8 cellular contexts compared by ENCODE assay signal in genomic region chr11:117814766-117815261, GRCh38. TPM values are rescaled to one million over a fixed set of nuclear protein-coding genes. Genes with fewer than 3 reads are reported as not detected.
A peak's percentile ranks its signal among the peaks of the same experiment; 100 is the strongest.
DNase-seq lines count a peak whose midpoint lies in the region; ATAC-seq lines count a peak whose summit lies in the region.

No MANE protein-coding gene starts in this region.

- H3K4me1 ChIP-seq in BLaER1 treated with 17β-estradiol and CSF1 and Interleukin-3, amounts not matched to agents 10 nM and 100 nM = peaks cover 58 to 60% (median 59%) of the 10 kb centered on the region in 10 experiments
- H3K4me1 ChIP-seq in mesenchymal stem cell (ENCODE audit: control insufficient read depth, insufficient read depth, low read depth, low read length) = peaks cover 46% of the 10 kb centered on the region

- peak overlapping the region; percentile 38 to 66 for H2BK12ac ChIP-seq in mesenchymal stem cell (ENCODE audit: low read length in 2 of 2)

- DNase-seq in SW480 (ENCODE audit: low spot score) (peak; percentile 44), mesenchymal stem cell (no peak), NCI-H1048 (lab: John Stamatoyannopoulos, UW) (no peak)
- peak; percentile 72 to 92 for DNase-seq in stimulated activated effector memory CD8-positive, alpha-beta T cell treated with anti-CD3 and anti-CD28 coated beads, Interleukin-12 subunit alpha, Interleukin-12 subunit beta, amount 100 ng/mL, for 72 hours (ENCODE audit: low spot score in 2 of 2)

- H3K4me3 Mint-ChIP-seq in activated naive CD8-positive, alpha-beta T cell = peak overlapping the region; percentile 78
- H3K4me3 Mint-ChIP-seq in stimulated activated effector memory CD8-positive, alpha-beta T cell treated with anti-CD3 and anti-CD28 coated beads, Interleukin-12 subunit alpha, Interleukin-12 subunit beta, amount 100 ng/mL, for 72 hours = peak overlapping the region; percentile 76

- peak overlapping the region; percentile 56 to 84 (median 68); a peak in 21 of 22 replicates for H3K27ac ChIP-seq in BLaER1 treated with 17β-estradiol and CSF1 and Interleukin-3, amounts not matched to agents 10 nM and 100 nM
- peak overlapping the region; percentile 94 for H3K27ac ChIP-seq in mesenchymal stem cell (ENCODE audit: low read length, poor library complexity, severe bottlenecking)

- peak overlapping the region in 1 of 2 experiments; percentile 9 for H3K18ac ChIP-seq in mesenchymal stem cell (ENCODE audit: low read depth in 1 of 2, low read length in 2 of 2)

- no peaks in the 10 kb centered on the region for H3K9me3 ChIP-seq in BLaER1 treated with 17β-estradiol and CSF1 and Interleukin-3, amounts not matched to agents 10 nM and 100 nM (replicated peaks in 1 of 11)
- no peaks in the 10 kb centered on the region for H3K9me3 ChIP-seq in mesenchymal stem cell (ENCODE audit: control insufficient read depth, low read length)

- no peak overlapping the region for H4K91ac ChIP-seq in mesenchymal stem cell (ENCODE audit: low read length)

- peak overlapping the region; percentile 94 for H3K27ac Mint-ChIP-seq in activated naive CD8-positive, alpha-beta T cell
- H3K27ac Mint-ChIP-seq in stimulated activated effector memory CD8-positive, alpha-beta T cell treated with anti-CD3 and anti-CD28 coated beads, Interleukin-12 subunit alpha, Interleukin-12 subunit beta, amount 100 ng/mL, for 72 hours = peak overlapping the region; percentile 99

- H3K36me3 ChIP-seq in BLaER1 treated with 17β-estradiol and CSF1 and Interleukin-3, amounts not matched to agents 10 nM and 100 nM = no peaks in the 10 kb centered on the region
- peaks cover 0 to 7% of the 10 kb centered on the region in 2 experiments for H3K36me3 ChIP-seq in mesenchymal stem cell (ENCODE audit: control insufficient read depth in 1 of 2, insufficient read depth in 2 of 2, low read depth in 1 of 2, low read length in 2 of 2)

- peaks cover 0 to 15% (median 0%) of the 10 kb centered on the region in 11 experiments; a peak in 4 of 22 replicates for H4K20me1 ChIP-seq in BLaER1 treated with 17β-estradiol and CSF1 and Interleukin-3, amounts not matched to agents 10 nM and 100 nM

- H3K79me1 ChIP-seq in mesenchymal stem cell (replicated peaks; ENCODE audit: low read length, poor library complexity, severe bottlenecking) = no peaks in the 10 kb centered on the region

- no peaks in the 10 kb centered on the region for H3K9me3 Mint-ChIP-seq in activated naive CD8-positive, alpha-beta T cell (ENCODE audit: low read depth)
- H3K9me3 Mint-ChIP-seq in stimulated activated effector memory CD8-positive, alpha-beta T cell treated with anti-CD3 and anti-CD28 coated beads, Interleukin-12 subunit alpha, Interleukin-12 subunit beta, amount 100 ng/mL, for 72 hours = no peaks in the 10 kb centered on the region

- H3K27me3 Mint-ChIP-seq in activated naive CD8-positive, alpha-beta T cell = no peaks in the 10 kb centered on the region

- H3K27me3 ChIP-seq in BLaER1 treated with 17β-estradiol and CSF1 and Interleukin-3, amounts not matched to agents 10 nM and 100 nM = no peaks in the 10 kb centered on the region
- H3K27me3 ChIP-seq in mesenchymal stem cell (ENCODE audit: control insufficient read depth in 1 of 2, insufficient read depth in 1 of 2, low read length in 2 of 2) = peaks cover 0 to 5% of the 10 kb centered on the region in 2 experiments

- H3K23ac ChIP-seq in mesenchymal stem cell (ENCODE audit: low read length in 2 of 2) = no peak overlapping the region

- H2AFZ ChIP-seq in mesenchymal stem cell (ENCODE audit: low read depth, low read length) = peak overlapping the region; percentile 14

- ATAC-seq in GM19351 (IDR thresholded peaks at IDR 0.05; ENCODE audit: unreplicated experiment) (peak; percentile 46), HG03575 (IDR thresholded peaks at IDR 0.05; ENCODE audit: extremely low read depth, insufficient number of reproducible peaks, low FRiP score, unreplicated experiment) (peak; percentile 42)
- peak; percentile 75 for ATAC-seq in stimulated activated effector memory CD8-positive, alpha-beta T cell treated with anti-CD3 and anti-CD28 coated beads, Interleukin-12 subunit alpha, Interleukin-12 subunit beta, amount 100 ng/mL, for 72 hours

- 69% methylated on average over 14 of the region's 14 CpGs for WGBS in mesenchymal stem cell

- peak overlapping the region; percentile 83 to 94 (median 92) for H3K4me2 ChIP-seq in BLaER1 treated with 17β-estradiol and CSF1 and Interleukin-3, amounts not matched to agents 10 nM and 100 nM
- peak overlapping the region; percentile 55 for H3K4me2 ChIP-seq in mesenchymal stem cell (ENCODE audit: low read length, poor library complexity, severe bottlenecking)

- H3K14ac ChIP-seq in mesenchymal stem cell (ENCODE audit: low read length in 2 of 2) = no peak overlapping the region

- H2BK5ac ChIP-seq in mesenchymal stem cell (ENCODE audit: low read depth, low read length, poor library complexity, severe bottlenecking) = peak overlapping the region; percentile 83

- H3K4me1 Mint-ChIP-seq in activated naive CD8-positive, alpha-beta T cell (ENCODE audit: low read depth) = peaks cover 55% of the 10 kb centered on the region
- H3K4me1 Mint-ChIP-seq in stimulated activated effector memory CD8-positive, alpha-beta T cell treated with anti-CD3 and anti-CD28 coated beads, Interleukin-12 subunit alpha, Interleukin-12 subunit beta, amount 100 ng/mL, for 72 hours = peaks cover 95% of the 10 kb centered on the region

- H2BK15ac ChIP-seq in mesenchymal stem cell (ENCODE audit: low read depth, poor library complexity, severe bottlenecking) = peak overlapping the region; percentile 16

- peak overlapping the region; percentile 97 for H2AK5ac ChIP-seq in mesenchymal stem cell (ENCODE audit: low read length, severe bottlenecking)

- peak overlapping the region in 5 of 10 experiments; percentile 7 to 51 (median 35); a peak in 7 of 20 replicates for H3K4me3 ChIP-seq in BLaER1 treated with 17β-estradiol and CSF1 and Interleukin-3, amounts not matched to agents 10 nM and 100 nM
- no peak overlapping the region for H3K4me3 ChIP-seq in mesenchymal stem cell (ENCODE audit: insufficient read depth in 1 of 2, low read depth in 1 of 2, low read length in 2 of 2)

- no peaks in the 10 kb centered on the region for H3K36me3 Mint-ChIP-seq in activated naive CD8-positive, alpha-beta T cell
- peaks cover 38% of the 10 kb centered on the region for H3K36me3 Mint-ChIP-seq in stimulated activated effector memory CD8-positive, alpha-beta T cell treated with anti-CD3 and anti-CD28 coated beads, Interleukin-12 subunit alpha, Interleukin-12 subunit beta, amount 100 ng/mL, for 72 hours

- no peak overlapping the region for H3K4ac ChIP-seq in mesenchymal stem cell (ENCODE audit: low read depth in 1 of 2, low read length in 2 of 2)

- H3K9ac ChIP-seq in BLaER1 treated with 17β-estradiol and CSF1 and Interleukin-3, amounts not matched to agents 10 nM and 100 nM = peak overlapping the region; percentile 53 to 74 (median 63); a peak in 19 of 22 replicates
- H3K9ac ChIP-seq in mesenchymal stem cell (ENCODE audit: low read length) = no peak overlapping the region

- peak overlapping the region; percentile 8 for H2BK120ac ChIP-seq in mesenchymal stem cell (ENCODE audit: low read depth, low read length)

- no peak overlapping the region for H4K8ac ChIP-seq in mesenchymal stem cell (ENCODE audit: low read length)

RNA-seq across cellular contexts. Expression of gene FXYD2, which starts 9.7 kb away (rescaled TPM):
- polyA plus RNA-seq in mesenchymal stem cell (2013, experiment 1 of 2) = 1.0 TPM
- 0.58 TPM for polyA plus RNA-seq in mesenchymal stem cell (2013, experiment 2 of 2)

RNA-seq across cellular contexts. Expression of gene DSCAML1, which starts 17.8 kb away (rescaled TPM):
- not detected for polyA plus RNA-seq in mesenchymal stem cell (2013, experiment 1 of 2)
- not detected for polyA plus RNA-seq in mesenchymal stem cell (2013, experiment 2 of 2)

Comparison
In these comparisons a context has a peak if more than half of its experiments do, and no peak if none do; other contexts are left out.
1. DNase-seq: peak in SW480 (single experiment) and stimulated activated effector memory CD8-positive, alpha-beta T cell treated with anti-CD3 and anti-CD28 coated beads, Interleukin-12 subunit alpha, Interleukin-12 subunit beta, amount 100 ng/mL, for 72 hours (2 of 2); none in mesenchymal stem cell (single experiment) and NCI-H1048 (single experiment).
2. Peak in every context shown above with its lines, with median percentiles within 50 percentile points of each other: ATAC-seq.